ENCODE assay signal across 10 cellular contexts in genomic region chr1:18921506-18922251, GRCh38. TPM values are rescaled to one million over a fixed set of nuclear protein-coding genes. Genes with fewer than 3 reads are reported as not detected.
DNase-seq lines count a peak whose midpoint lies in the region; ATAC-seq and TF ChIP-seq lines count a peak whose summit lies in the region.
"Had no signal": no experiment of that assay in that cellular context is flagged by ENCODE, and none has a peak within 500 bp of the region (broad histone marks: within the 10 kb centered on the region; RNA-seq: fewer than 3 reads in every experiment).

No MANE protein-coding gene starts in this region.

- no peak for ATAC-seq in RWPE2 (ENCODE audit: low read depth)
- no peak for ATAC-seq in foreskin keratinocyte
- ATAC-seq: activated CD8-positive, alpha-beta memory T cell treated with anti-CD3 and anti-CD28 coated beads, Interleukin-2, amount 10 ng/mL, durations not matched to agents 7 days and 5 days had no signal

- H3K9ac ChIP-seq in parathyroid adenoma = no peak overlapping the region

- TF ChIP-seq CTCF in AG09319 (IDR thresholded peaks at IDR 0.05; ENCODE audit: low read depth, low read length) (peak; percentile 4), RWPE2 (IDR thresholded peaks at IDR 0.05; ENCODE audit: poor library complexity, severe bottlenecking) (no peak), foreskin keratinocyte (conservative IDR thresholded peaks at IDR 0.05) (peak; percentile 49), parathyroid adenoma (IDR thresholded peaks at IDR 0.05) (peak; percentile 13), BE2C (IDR thresholded peaks at IDR 0.05; ENCODE audit: low read depth, low read length) (no peak)

- H3K27me3 ChIP-seq in RWPE2 (ENCODE audit: insufficient read depth, poor library complexity, severe bottlenecking) (no peaks in the 10 kb centered on the region), foreskin keratinocyte (no peaks in the 10 kb centered on the region), parathyroid adenoma (ENCODE audit: control insufficient read depth, insufficient read depth, low read length) (no peaks in the 10 kb centered on the region), BE2C (no peaks in the 10 kb centered on the region)

- H3K36me3 ChIP-seq in RWPE2 (ENCODE audit: low read depth) (peaks cover 46% of the 10 kb centered on the region), parathyroid adenoma (ENCODE audit: control insufficient read depth, insufficient read depth, low read length) (no peaks in the 10 kb centered on the region), BE2C (no peaks in the 10 kb centered on the region)

- no peak for DNase-seq in AG09319 (ENCODE audit: extremely low read depth, low read depth)
- no peak for DNase-seq in RWPE2 (ENCODE audit: low spot score)
- no peak for DNase-seq in foreskin keratinocyte
- no peak for DNase-seq in BE2C
- DNase-seq in HCEC 1CT = no peak
- no peak for DNase-seq in NCI-H1417 (lab: John Stamatoyannopoulos, UW)
- no peak for DNase-seq in cerebellar nuclear complex (lab: John Stamatoyannopoulos, UW)
- DNase-seq: activated CD8-positive, alpha-beta memory T cell treated with anti-CD3 and anti-CD28 coated beads, Interleukin-2, amount 10 ng/mL, durations not matched to agents 7 days and 5 days; RPMI8226 had no signal

- H3K4me3 ChIP-seq in RWPE2 (ENCODE audit: severe bottlenecking) (no peak overlapping the region), parathyroid adenoma (ENCODE audit: low read depth, low read length) (no peak overlapping the region), BE2C (ENCODE audit: low read depth, low read length) (no peak overlapping the region)

- H3K4me1 ChIP-seq in RWPE2 (ENCODE audit: insufficient read depth, poor library complexity, severe bottlenecking) = peaks cover 36% of the 10 kb centered on the region
- peaks cover 28% of the 10 kb centered on the region for H3K4me1 ChIP-seq in foreskin keratinocyte
- peaks cover 11% of the 10 kb centered on the region for H3K4me1 ChIP-seq in parathyroid adenoma
- no peaks in the 10 kb centered on the region for H3K4me1 ChIP-seq in BE2C

- H2AFZ ChIP-seq in parathyroid adenoma = no peak overlapping the region

- peak overlapping the region; percentile 73 for H3K27ac ChIP-seq in RWPE2 (ENCODE audit: poor library complexity, severe bottlenecking)
- H3K27ac ChIP-seq in foreskin keratinocyte = peak overlapping the region; percentile 38
- H3K27ac ChIP-seq in parathyroid adenoma = peak overlapping the region; percentile 70

- peak overlapping the region; percentile 23 for H3K4me2 ChIP-seq in parathyroid adenoma (ENCODE audit: low read length)

- H3K9me3 ChIP-seq in RWPE2 (ENCODE audit: severe bottlenecking) = no peaks in the 10 kb centered on the region
- H3K9me3 ChIP-seq in parathyroid adenoma (ENCODE audit: control insufficient read depth, low read length) = no peaks in the 10 kb centered on the region
- H3K9me3 ChIP-seq in BE2C = no peaks in the 10 kb centered on the region

- H3K79me2 ChIP-seq in parathyroid adenoma = peaks cover 11% of the 10 kb centered on the region

RNA-seq across cellular contexts. Expression of gene ALDH4A1, which starts 19.3 kb away (rescaled TPM):
- total RNA-seq in foreskin keratinocyte = 26.7 and 33.2 TPM in 2 replicates
- polyA plus RNA-seq in foreskin keratinocyte = 26.3 and 32.6 TPM in 2 replicates
- polyA plus RNA-seq in BE2C (2012; ENCODE audit: insufficient read depth, insufficient read length, low read depth) = 19.6 TPM

RNA-seq across cellular contexts. Expression of gene IFFO2, which starts 34.8 kb away (rescaled TPM):
- total RNA-seq in foreskin keratinocyte = 47.5 and 57.3 TPM in 2 replicates
- polyA plus RNA-seq in foreskin keratinocyte = 18.3 and 23.6 TPM in 2 replicates
- polyA plus RNA-seq in BE2C (2012; ENCODE audit: insufficient read depth, insufficient read length, low read depth) = 0.29 TPM

Comparison
In these comparisons a context has a peak if more than half of its experiments do, and no peak if none do; other contexts are left out.
1. CTCF ChIP-seq: peak in AG09319 (single experiment), foreskin keratinocyte (single experiment) and parathyroid adenoma (single experiment); none in RWPE2 (single experiment) and BE2C (single experiment).
2. Peak in every context shown above with its lines, with median percentiles within 50 percentile points of each other: H3K27ac ChIP-seq.